17 cellular contexts compared by ENCODE assay signal in the genomic region with DNA sequence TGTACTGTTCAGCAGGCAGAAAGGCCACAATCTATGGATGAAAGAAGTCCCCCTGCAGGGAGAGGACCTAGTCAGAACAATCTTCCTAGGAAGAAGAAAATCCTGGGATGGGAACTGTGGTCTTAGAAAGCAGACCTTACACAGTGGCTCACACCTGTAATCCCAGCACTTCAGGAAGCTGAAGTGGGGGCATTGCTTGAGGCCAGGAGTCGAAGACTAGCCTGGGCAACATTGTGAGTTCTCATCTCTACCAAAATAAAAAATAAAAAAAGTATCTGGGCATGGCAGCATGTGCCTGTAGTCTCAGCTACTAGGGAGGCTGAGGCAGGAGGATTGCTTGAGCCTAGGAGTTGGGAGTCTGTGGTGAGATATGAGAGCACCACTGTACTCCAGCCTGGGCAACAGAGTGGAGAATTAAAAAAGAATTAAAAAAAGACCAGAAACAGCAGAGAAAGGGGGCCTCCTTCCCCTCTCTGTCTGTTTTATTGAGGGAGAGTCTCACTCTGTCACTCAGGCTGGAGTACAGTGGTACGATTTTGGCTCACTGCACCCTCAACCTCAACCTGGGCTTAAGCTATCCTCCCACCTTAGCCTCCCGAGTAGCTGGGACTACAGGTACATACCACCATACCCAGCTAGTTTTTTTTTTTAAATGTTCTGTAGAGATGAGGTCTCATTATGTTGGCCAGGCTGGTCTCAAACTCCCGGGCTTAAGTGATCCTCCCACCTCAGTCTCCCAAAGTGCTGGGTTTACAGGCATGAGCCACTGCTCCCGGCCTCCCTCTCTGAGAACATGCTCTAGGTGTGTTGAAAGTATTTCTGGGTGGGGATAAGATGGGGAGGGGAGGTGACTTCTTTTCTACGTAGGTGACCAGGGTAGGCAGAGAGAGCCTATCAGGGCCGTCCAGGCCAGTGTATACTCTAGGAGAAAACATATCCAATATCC. TPM values are rescaled to one million over a fixed set of nuclear protein-coding genes. Genes with fewer than 3 reads are reported as not detected.
A peak's percentile ranks its signal among the peaks of the same experiment; 100 is the strongest.
DNase-seq lines count a peak whose midpoint lies in the region; ATAC-seq and TF ChIP-seq lines count a peak whose summit lies in the region.
"Had no signal": no experiment of that assay in that cellular context is flagged by ENCODE, and none has a peak within 500 bp of the region (broad histone marks: within the 10 kb centered on the region; RNA-seq: fewer than 3 reads in every experiment).

No MANE protein-coding gene starts in this region.

- CTCF ChIA-PET in GM10248 (lab: Yijun Ruan, JAX) = interaction anchor here (1.0 to 4.8 kb wide), 6 partner anchors 7 to 197 kb away, joined by 3 to 21 read pairs (median 4); partner anchors contain the start of gene RHOB

- peaks cover 0 to 2% (median 0%) of the 10 kb centered on the region in 3 donors for H3K36me3 ChIP-seq in esophagus squamous epithelium

- no peak for ATAC-seq in right cardiac atrium
- ATAC-seq in left ventricle myocardium superior = no peak

- intact Hi-C loops in right cardiac atrium (cut with DNase I) = loop anchor here in 2 of 4 donors (5.0 kb wide), 1 partner anchor 68 kb away; no protein-coding TSS in a partner anchor
- intact Hi-C loops in left ventricle myocardium superior (cut with micrococcal nuclease) = no loop called here
- intact Hi-C loops in esophagus squamous epithelium (cut with DNase I) = no loop called here
- intact Hi-C loops in posterior vena cava (cut with DNase I) = no loop called here

- peaks cover 5% of the 10 kb centered on the region for H3K4me1 ChIP-seq in right cardiac atrium (ENCODE audit: control insufficient read depth, insufficient read depth, low read length)
- peaks cover 3 to 78% (median 24%) of the 10 kb centered on the region in 3 donors for H3K4me1 ChIP-seq in esophagus squamous epithelium

- peak overlapping the region; percentile 4 for H3K27ac ChIP-seq in right cardiac atrium (ENCODE audit: low read length)
- peak overlapping the region in 3 of 4 donors; percentile 64 to 72 (median 68) for H3K27ac ChIP-seq in esophagus squamous epithelium
- H3K27ac ChIP-seq: C4-2B had no signal

- H3K4me3 ChIP-seq in right cardiac atrium (ENCODE audit: low read length) = no peak overlapping the region
- H3K4me3 ChIP-seq in esophagus squamous epithelium = no peak overlapping the region

- no peak for TF ChIP-seq POLR2A in esophagus squamous epithelium (IDR thresholded peaks at IDR 0.05)

- 91% methylated on average over 7 of the region's 7 CpGs for WGBS in right cardiac atrium
- 76 to 78% methylated on average over 7 of the region's 7 CpGs for whole genome bisulfite sequencing in esophagus squamous epithelium, 2 donors

- POLR2A ChIA-PET in GM10248 (lab: Yijun Ruan, JAX) = interaction anchor here (5.3 kb wide), 1 partner anchor 7 kb away, joined by 92 read pairs; the partner anchor contains the start of gene RHOB

- TF ChIP-seq CTCF in esophagus squamous epithelium (IDR thresholded peaks at IDR 0.05) = no peak
- no peak for TF ChIP-seq CTCF in GM10248 (IDR thresholded peaks at IDR 0.05; ENCODE audit: control extremely low read depth, extremely low read depth, low read depth, missing control alignments)

- DNase-seq in right cardiac atrium (no peak), left ventricle myocardium superior (no peak), esophagus squamous epithelium (lab: John Stamatoyannopoulos, UW) (no peak), posterior vena cava (ENCODE audit: low spot score) (peak; percentile 50), GM10248 (ENCODE audit: extremely low spot score) (no peak), NCI-H510A treated with DMSO at 0.1 percent for 48 hours (lab: John Stamatoyannopoulos, UW) (no peak), NCI-H2196 (lab: John Stamatoyannopoulos, UW; ENCODE audit: unreplicated experiment) (no peak)
- DNase-seq: Caco-2, DMS153, HFFc6, Kasumi-1, MM.1S, NCI-H1092 treated with DMSO at 0.1 percent for 48 hours, NCI-H226, NCI-H526 treated with DMSO at 0.1 percent for 48 hours, SHP77 treated with DMSO at 0.1 percent for 48 hours had no signal

- H3K9me3 ChIP-seq in right cardiac atrium (ENCODE audit: control insufficient read depth, low read length) (no peaks in the 10 kb centered on the region), esophagus squamous epithelium (no peaks in the 10 kb centered on the region)
- H3K9me3 ChIP-seq: Caco-2 had no signal

- H3K27me3 ChIP-seq in right cardiac atrium (ENCODE audit: control insufficient read depth, insufficient read depth) (no peaks in the 10 kb centered on the region), esophagus squamous epithelium (no peaks in the 10 kb centered on the region)

RNA-seq across cellular contexts. Expression of gene RHOB, which starts 7.4 kb away (rescaled TPM):
- total RNA-seq in right cardiac atrium (100 to 1,000 TPM; 141 to 365 (median 217) TPM), left ventricle myocardium superior (182 TPM), esophagus squamous epithelium (100 to 1,000 TPM in 3 of 4 donors, 10 to 100 TPM in 1; 61.7 to 245 (median 144) TPM), posterior vena cava (1,000 to 10,000 TPM in 1 of 2 donors, 100 to 1,000 TPM in 1; 742 to 1,258 TPM)
- 315 TPM for polyA plus RNA-seq in right cardiac atrium
